In genomic region chr10:121675344-121675743, GRCh38 we compare ENCODE assay signal across 26 cellular contexts.
"Had no signal": no experiment of that assay in that cellular context is flagged by ENCODE, and none has a peak within 500 bp of the region (broad histone marks: within the 10 kb centered on the region; RNA-seq: fewer than 3 reads in every experiment).

No MANE protein-coding gene starts in this region.

- H3K27ac ChIP-seq: adrenal gland, breast epithelium had no signal

- H3K4me3 ChIP-seq: adrenal gland, breast epithelium had no signal

- DNase-seq: activated CD4-positive, alpha-beta T cell treated with anti-CD3 and anti-CD28 coated beads for 48 hours; activated CD4-positive, alpha-beta T cell treated with anti-CD3 and anti-CD28 coated beads, Interleukin-2, amount 50 U/mL, for 4 hours; activated CD4-positive, CD25-positive, alpha-beta regulatory T cell treated with anti-CD3 and anti-CD28 coated beads, Interleukin-2, amount 50 U/mL, for 72 hours; activated CD8-positive, alpha-beta memory T cell treated with anti-CD3 and anti-CD28 coated beads, Interleukin-2, amount 50 U/mL, for 48 hours; activated CD8-positive, alpha-beta T cell treated with anti-CD3 and anti-CD28 coated beads, Interleukin-2, amount 10 ng/mL, durations not matched to agents 7 days and 5 days; activated naive CD4-positive, alpha-beta T cell treated with anti-CD3 and anti-CD28 coated beads, Interleukin-2, amount 50 U/mL, for 16 hours; activated naive CD8-positive, alpha-beta T cell treated with anti-CD3 and anti-CD28 coated beads, Interleukin-2, amount 10 ng/mL, durations not matched to agents 7 days and 5 days; activated T-cell treated with anti-CD3 and anti-CD28 coated beads, Interleukin-2, amount 50 U/mL, for 1 hour; adrenal gland; anterior cingulate cortex; central memory CD4-positive, alpha-beta T cell; Kasumi-1; KBM-7; NCI-H1105 treated with DMSO at 0.1 percent for 48 hours; NCI-H1436 treated with DMSO at 0.1 percent for 48 hours; NCI-H187; NCI-H2081 treated with DMSO at 0.1 percent for 48 hours; NCI-H345; NCI-H524; PC-3; SHP77 treated with DMSO at 0.1 percent for 48 hours; T-helper 17 cell; T-helper 9 cell had no signal

- H3K4me1 ChIP-seq: adrenal gland, breast epithelium had no signal

- FAIRE-seq: RCC 7860 had no signal

- H3K9me3 ChIP-seq: adrenal gland had no signal

- ATAC-seq: activated CD8-positive, alpha-beta T cell treated with anti-CD3 and anti-CD28 coated beads, Interleukin-2, amount 10 ng/mL, durations not matched to agents 7 days and 5 days; PC-3; T-helper 17 cell; WTC11 had no signal

- H3K27me3 ChIP-seq: adrenal gland, breast epithelium had no signal

- H3K36me3 ChIP-seq: adrenal gland, breast epithelium had no signal
